1 cellular context compared by ENCODE assay signal in genomic region chr9:94277029-94277428, GRCh38.
A peak's percentile ranks its signal among the peaks of the same experiment; 100 is the strongest.
TF ChIP-seq lines count a peak whose summit lies in the region.
"Not testable (repeated sequence)": the region's sequence is repeated elsewhere in the genome, so short reads cannot be mapped to it uniquely, and the experiment has no call there.

No MANE protein-coding gene starts in this region.

TF ChIP-seq in K562, 482 proteins besides CTCF, POLR2A, EP300 and RAD21 (continues in another document):
- TF ChIP-seq VEZF1 (CRISPR knock-in tag; IDR thresholded peaks at IDR 0.05) (peak; percentile 53), PYGO2 (tag; IDR thresholded peaks at IDR 0.05) (peak; percentile 73; the same call in 1 of the 2 replicates), LEF1 (IDR thresholded peaks at IDR 0.05) (peak; percentile 93), HDAC1 (IDR thresholded peaks at IDR 0.05) (peak in 1 of 2 experiments; percentile 48; a peak in 1 of 4 replicates), MEIS2 (IDR thresholded peaks at IDR 0.05; ENCODE audit: partially characterized antibody) (peak; percentile 55), SMARCE1 (IDR thresholded peaks at IDR 0.05) (peak; percentile 87), ZBTB11 (CRISPR knock-in tag; IDR thresholded peaks at IDR 0.05) (peak in 1 of 3 experiments; percentile 29; a peak in 1 of 6 replicates), FOXA3 (CRISPR knock-in tag; conservative IDR thresholded peaks at IDR 0.05 in 1 of 2, IDR thresholded peaks at IDR 0.05 in 1 of 2) (0 out of 4 replicates have a peak, but pooled peaks of 1 of the 2 experiments have one; percentile 8), SMARCC2 (IDR thresholded peaks at IDR 0.05; ENCODE audit: low read depth) (peak; percentile 82), GATA2 (CRISPR knock-in tag; IDR thresholded peaks at IDR 0.05) (peak; percentile 37; the same call in 1 of the 2 replicates), ZNF584 (CRISPR knock-in tag; IDR thresholded peaks at IDR 0.05; ENCODE audit: low read depth) (peak; percentile 46; the same call in 1 of the 2 replicates), CREB1 (IDR thresholded peaks at IDR 0.05) (peak; percentile 23; the same call in 1 of the 2 replicates), NCOR1 (IDR thresholded peaks at IDR 0.05) (peak; percentile 92), TEAD2 (tag; IDR thresholded peaks at IDR 0.05) (peak; percentile 31; the same call in 1 of the 2 replicates), KHSRP (IDR thresholded peaks at IDR 0.05) (peak; percentile 28; the same call in 1 of the 2 replicates), RCOR1 (IDR thresholded peaks at IDR 0.05; ENCODE audit: borderline replicate concordance in 1 of 2, low read depth in 2 of 2, low read length in 2 of 2) (peak in 1 of 2 experiments; percentile 77; a peak in 2 of 4 replicates), NR2C1 (tag; IDR thresholded peaks at IDR 0.05) (0 out of 2 replicates have a peak, but pooled peaks have one; percentile 7), KDM1A (IDR thresholded peaks at IDR 0.05) (peak; percentile 63 to 76; a peak in 3 of 4 replicates), CC2D1A (IDR thresholded peaks at IDR 0.05) (peak; percentile 91), TBL1XR1 (IDR thresholded peaks at IDR 0.05; ENCODE audit: low read length in 2 of 2) (peak in 1 of 2 experiments; percentile 56; a peak in 2 of 4 replicates), SMARCA4 (IDR thresholded peaks at IDR 0.05) (peak; percentile 93), TAL1 (IDR thresholded peaks at IDR 0.05) (peak; percentile 96), CCNT2 (IDR thresholded peaks at IDR 0.05; ENCODE audit: borderline replicate concordance, extremely low read depth, insufficient read length, low read depth, low read length) (peak; percentile 24), NFRKB (IDR thresholded peaks at IDR 0.05; ENCODE audit: low read depth) (peak; percentile 45; the same call in 1 of the 2 replicates), NCOA1 (IDR thresholded peaks at IDR 0.05; ENCODE audit: low read depth) (peak; percentile 87), CXXC5 (CRISPR knock-in tag; IDR thresholded peaks at IDR 0.05) (peak; percentile 43), PHB2 (IDR thresholded peaks at IDR 0.05; ENCODE audit: low read depth) (peak; percentile 81), HDAC3 (IDR thresholded peaks at IDR 0.05; ENCODE audit: borderline replicate concordance, partially characterized antibody) (peak; percentile 61), NFATC3 (IDR thresholded peaks at IDR 0.05) (0 out of 2 replicates have a peak, but pooled peaks have one; percentile 38), ZNF239 (CRISPR knock-in tag; IDR thresholded peaks at IDR 0.05) (peak; percentile 37; the same call in 1 of the 2 replicates), AFF1 (IDR thresholded peaks at IDR 0.05; ENCODE audit: low read depth in 1 of 2, partially characterized antibody in 2 of 2) (peak in 1 of 2 experiments; percentile 78), MTA2 (IDR thresholded peaks at IDR 0.05; ENCODE audit: low read depth) (peak; percentile 84), BRD9 (IDR thresholded peaks at IDR 0.05; ENCODE audit: low read depth, partially characterized antibody) (peak; percentile 47), KLF6 (CRISPR knock-in tag; IDR thresholded peaks at IDR 0.05; ENCODE audit: borderline replicate concordance) (0 out of 2 replicates have a peak, but pooled peaks have one; percentile 8), ZNF318 (IDR thresholded peaks at IDR 0.05; ENCODE audit: borderline replicate concordance in 1 of 2, low read depth in 1 of 2) (0 out of 4 replicates have a peak, but pooled peaks of 1 of the 2 experiments have one; percentile 52), ARNT (IDR thresholded peaks at IDR 0.05) (peak; percentile 73 to 77; a peak in 1 of 4 replicates), PML (IDR thresholded peaks at IDR 0.05; ENCODE audit: low read length) (peak; percentile 80), MEF2D (tag; conservative IDR thresholded peaks at IDR 0.05; ENCODE audit: low read depth) (peak; percentile 52; the same call in 1 of the 2 replicates)
- TF ChIP-seq, protein P1, sequence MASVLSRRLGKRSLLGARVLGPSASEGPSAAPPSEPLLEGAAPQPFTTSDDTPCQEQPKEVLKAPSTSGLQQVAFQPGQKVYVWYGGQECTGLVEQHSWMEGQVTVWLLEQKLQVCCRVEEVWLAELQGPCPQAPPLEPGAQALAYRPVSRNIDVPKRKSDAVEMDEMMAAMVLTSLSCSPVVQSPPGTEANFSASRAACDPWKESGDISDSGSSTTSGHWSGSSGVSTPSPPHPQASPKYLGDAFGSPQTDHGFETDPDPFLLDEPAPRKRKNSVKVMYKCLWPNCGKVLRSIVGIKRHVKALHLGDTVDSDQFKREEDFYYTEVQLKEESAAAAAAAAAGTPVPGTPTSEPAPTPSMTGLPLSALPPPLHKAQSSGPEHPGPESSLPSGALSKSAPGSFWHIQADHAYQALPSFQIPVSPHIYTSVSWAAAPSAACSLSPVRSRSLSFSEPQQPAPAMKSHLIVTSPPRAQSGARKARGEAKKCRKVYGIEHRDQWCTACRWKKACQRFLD (CRISPR knock-in tag; IDR thresholded peaks at IDR 0.05), result peak; percentile 90
- TF ChIP-seq CREB1 (CRISPR knock-in tag; IDR thresholded peaks at IDR 0.05); NR2C1 (IDR thresholded peaks at IDR 0.05): not testable (repeated sequence)
- TF ChIP-seq, protein P2, sequence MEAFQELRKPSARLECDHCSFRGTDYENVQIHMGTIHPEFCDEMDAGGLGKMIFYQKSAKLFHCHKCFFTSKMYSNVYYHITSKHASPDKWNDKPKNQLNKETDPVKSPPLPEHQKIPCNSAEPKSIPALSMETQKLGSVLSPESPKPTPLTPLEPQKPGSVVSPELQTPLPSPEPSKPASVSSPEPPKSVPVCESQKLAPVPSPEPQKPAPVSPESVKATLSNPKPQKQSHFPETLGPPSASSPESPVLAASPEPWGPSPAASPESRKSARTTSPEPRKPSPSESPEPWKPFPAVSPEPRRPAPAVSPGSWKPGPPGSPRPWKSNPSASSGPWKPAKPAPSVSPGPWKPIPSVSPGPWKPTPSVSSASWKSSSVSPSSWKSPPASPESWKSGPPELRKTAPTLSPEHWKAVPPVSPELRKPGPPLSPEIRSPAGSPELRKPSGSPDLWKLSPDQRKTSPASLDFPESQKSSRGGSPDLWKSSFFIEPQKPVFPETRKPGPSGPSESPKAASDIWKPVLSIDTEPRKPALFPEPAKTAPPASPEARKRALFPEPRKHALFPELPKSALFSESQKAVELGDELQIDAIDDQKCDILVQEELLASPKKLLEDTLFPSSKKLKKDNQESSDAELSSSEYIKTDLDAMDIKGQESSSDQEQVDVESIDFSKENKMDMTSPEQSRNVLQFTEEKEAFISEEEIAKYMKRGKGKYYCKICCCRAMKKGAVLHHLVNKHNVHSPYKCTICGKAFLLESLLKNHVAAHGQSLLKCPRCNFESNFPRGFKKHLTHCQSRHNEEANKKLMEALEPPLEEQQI (IDR thresholded peaks at IDR 0.05), result peak; percentile 43; the same call in 1 of the 2 replicates
